ENCODE assay signal across 11 cellular contexts in the genomic region with DNA sequence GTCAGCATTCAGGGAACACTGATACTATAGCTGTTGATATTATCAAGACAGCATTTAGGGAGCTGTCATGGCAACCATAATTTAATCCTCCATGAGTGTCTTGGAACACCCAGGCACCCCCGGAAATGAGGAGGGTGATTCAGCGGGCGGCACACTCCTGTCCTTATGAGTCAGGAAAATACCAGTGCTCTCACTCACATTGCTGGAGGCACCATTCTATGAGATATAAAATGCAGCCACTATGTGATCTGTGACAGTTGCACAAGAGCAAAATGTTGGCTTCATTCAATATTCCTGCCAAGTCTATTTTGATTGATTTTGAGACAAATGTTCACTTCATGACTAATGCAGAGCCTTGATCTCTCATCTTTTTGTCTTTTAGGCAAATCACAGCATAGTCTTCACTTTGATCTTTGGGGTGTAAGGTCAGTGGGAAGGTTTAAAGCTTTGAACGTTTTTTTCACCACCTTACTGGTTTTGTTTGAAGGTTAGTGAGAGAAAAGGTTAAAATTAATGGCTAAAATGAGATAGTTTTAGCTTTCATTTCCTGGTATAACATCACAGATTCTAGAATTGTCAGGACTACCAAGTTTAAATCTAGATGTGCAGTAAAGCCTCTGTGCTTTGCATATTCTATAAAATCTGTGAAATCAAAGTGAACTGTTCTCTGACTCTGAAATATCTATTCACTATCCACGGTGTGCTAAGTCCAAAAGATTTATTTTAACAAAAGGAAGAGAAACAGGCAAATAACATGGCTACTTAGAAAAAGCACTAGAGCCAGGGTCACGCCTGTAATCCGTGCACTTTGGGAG. TPM values are rescaled to one million over a fixed set of nuclear protein-coding genes. Genes with fewer than 3 reads are reported as not detected.
DNase-seq lines count a peak whose midpoint lies in the region; ATAC-seq and TF ChIP-seq lines count a peak whose summit lies in the region.
"Had no signal": no experiment of that assay in that cellular context is flagged by ENCODE, and none has a peak within 500 bp of the region (broad histone marks: within the 10 kb centered on the region; RNA-seq: fewer than 3 reads in every experiment).

No MANE protein-coding gene starts in this region.

- no peaks in the 10 kb centered on the region for H3K36me3 Mint-ChIP-seq in activated naive CD4-positive, alpha-beta T cell treated with anti-CD3 and anti-CD28 coated beads, Interleukin-2, amount 50 U/mL, for 72 hours
- no peaks in the 10 kb centered on the region for H3K36me3 Mint-ChIP-seq in activated naive CD4-positive, alpha-beta T cell treated with anti-CD3 and anti-CD28 coated beads, Interleukin-2, amount 10 ng/mL, durations not matched to agents 7 days and 5 days
- H3K36me3 Mint-ChIP-seq: brain, neural progenitor cell had no signal

- no peaks in the 10 kb centered on the region for H3K27me3 ChIP-seq in upper lobe of right lung
- H3K27me3 ChIP-seq: neural progenitor cell, upper lobe of left lung had no signal

- no peak for TF ChIP-seq CTCF in upper lobe of right lung (IDR thresholded peaks at IDR 0.05)

- no peak for DNase-seq in activated naive CD4-positive, alpha-beta T cell treated with anti-CD3 and anti-CD28 coated beads, Interleukin-2, amount 50 U/mL, for 72 hours (ENCODE audit: low spot score in 2 of 2)
- DNase-seq in activated naive CD4-positive, alpha-beta T cell treated with anti-CD3 and anti-CD28 coated beads, Interleukin-2, amount 10 ng/mL, durations not matched to agents 7 days and 5 days = no peak
- DNase-seq in hepatic stellate cell (ENCODE audit: low spot score) (peak; percentile 67), upper lobe of right lung (no peak), activated gamma-delta T cell treated with Interleukin-2 at 50 U/mL for 16 hours (no peak)
- DNase-seq in NK-92 treated with Interleukin-12 subunit alpha and Interleukin-12 subunit beta, amount 100 ng/mL, for 24 hours (lab: John Stamatoyannopoulos, UW) = no peak
- DNase-seq: upper lobe of left lung had no signal

- H3K9me3 Mint-ChIP-seq in activated naive CD4-positive, alpha-beta T cell treated with anti-CD3 and anti-CD28 coated beads, Interleukin-2, amount 50 U/mL, for 72 hours = no peaks in the 10 kb centered on the region
- H3K9me3 Mint-ChIP-seq in activated naive CD4-positive, alpha-beta T cell treated with anti-CD3 and anti-CD28 coated beads, Interleukin-2, amount 10 ng/mL, durations not matched to agents 7 days and 5 days = no peaks in the 10 kb centered on the region
- H3K9me3 Mint-ChIP-seq: brain, neural progenitor cell had no signal

- no peak overlapping the region for H3K27ac ChIP-seq in upper lobe of right lung
- H3K27ac ChIP-seq: neural progenitor cell had no signal

- H3K4me1 ChIP-seq in upper lobe of right lung = no peaks in the 10 kb centered on the region

- no peak overlapping the region for H3K4me3 ChIP-seq in upper lobe of right lung
- H3K4me3 ChIP-seq: neural progenitor cell, upper lobe of left lung had no signal

- CTCF ChIA-PET in activated naive CD4-positive, alpha-beta T cell treated with anti-CD3 and anti-CD28 coated beads, Interleukin-2, amount 10 ng/mL, durations not matched to agents 7 days and 5 days (lab: Charles Lee) = interaction anchor here (1.5 kb wide), 1 partner anchor 249 kb away, joined by 4 read pairs; no protein-coding TSS in a partner anchor

- peaks cover 6% of the 10 kb centered on the region for H3K27me3 Mint-ChIP-seq in activated naive CD4-positive, alpha-beta T cell treated with anti-CD3 and anti-CD28 coated beads, Interleukin-2, amount 10 ng/mL, durations not matched to agents 7 days and 5 days
- H3K27me3 Mint-ChIP-seq: brain had no signal

- intact Hi-C loops in upper lobe of right lung (cut with DNase I) = no loop called here

- H3K4me3 Mint-ChIP-seq in activated naive CD4-positive, alpha-beta T cell treated with anti-CD3 and anti-CD28 coated beads, Interleukin-2, amount 10 ng/mL, durations not matched to agents 7 days and 5 days = no peak overlapping the region
- H3K4me3 Mint-ChIP-seq: neural progenitor cell had no signal

- peaks cover 7% of the 10 kb centered on the region for H3K4me1 Mint-ChIP-seq in activated naive CD4-positive, alpha-beta T cell treated with anti-CD3 and anti-CD28 coated beads, Interleukin-2, amount 10 ng/mL, durations not matched to agents 7 days and 5 days

- H3K36me3 ChIP-seq in upper lobe of right lung = no peaks in the 10 kb centered on the region
- H3K36me3 ChIP-seq: neural progenitor cell, upper lobe of left lung had no signal

- no peaks in the 10 kb centered on the region for H3K9me3 ChIP-seq in upper lobe of right lung
- H3K9me3 ChIP-seq: upper lobe of left lung had no signal

- ATAC-seq in activated naive CD4-positive, alpha-beta T cell treated with anti-CD3 and anti-CD28 coated beads, Interleukin-2, amount 50 U/mL, for 72 hours = peak; percentile 53 to 81
- ATAC-seq in SK-N-SH treated with all-trans-retinoic acid at 6 μM for 48 hours (peak; percentile 89), upper lobe of right lung (peak; percentile 55), HG03175 (IDR thresholded peaks at IDR 0.05; ENCODE audit: unreplicated experiment) (no peak)

- peak overlapping the region in 1 of 2 donors; percentile 57 for H3K27ac Mint-ChIP-seq in activated naive CD4-positive, alpha-beta T cell treated with anti-CD3 and anti-CD28 coated beads, Interleukin-2, amount 50 U/mL, for 72 hours
- H3K27ac Mint-ChIP-seq in activated naive CD4-positive, alpha-beta T cell treated with anti-CD3 and anti-CD28 coated beads, Interleukin-2, amount 10 ng/mL, durations not matched to agents 7 days and 5 days = no peak overlapping the region
- H3K27ac Mint-ChIP-seq: neural progenitor cell had no signal

TF ChIP-seq in SK-N-SH treated with all-trans-retinoic acid at 6 μM for 48 hours, 23 proteins besides CTCF, POLR2A, EP300 and RAD21:
- TF ChIP-seq ISL1 (CRISPR knock-in tag; IDR thresholded peaks at IDR 0.05) (peak; percentile 86), ZFP30 (CRISPR knock-in tag; IDR thresholded peaks at IDR 0.05) (no peak), POU6F1 (CRISPR knock-in tag; IDR thresholded peaks at IDR 0.05; ENCODE audit: borderline replicate concordance, low read depth) (peak; percentile 50; the same call in 1 of the 2 replicates), ESRRG (CRISPR knock-in tag; IDR thresholded peaks at IDR 0.05) (no peak), ZNF70 (CRISPR knock-in tag; IDR thresholded peaks at IDR 0.05) (peak; percentile 76), CREB5 (CRISPR knock-in tag; IDR thresholded peaks at IDR 0.05; ENCODE audit: low read depth) (peak; percentile 56; the same call in 1 of the 2 replicates)
- TF ChIP-seq, protein P1, sequence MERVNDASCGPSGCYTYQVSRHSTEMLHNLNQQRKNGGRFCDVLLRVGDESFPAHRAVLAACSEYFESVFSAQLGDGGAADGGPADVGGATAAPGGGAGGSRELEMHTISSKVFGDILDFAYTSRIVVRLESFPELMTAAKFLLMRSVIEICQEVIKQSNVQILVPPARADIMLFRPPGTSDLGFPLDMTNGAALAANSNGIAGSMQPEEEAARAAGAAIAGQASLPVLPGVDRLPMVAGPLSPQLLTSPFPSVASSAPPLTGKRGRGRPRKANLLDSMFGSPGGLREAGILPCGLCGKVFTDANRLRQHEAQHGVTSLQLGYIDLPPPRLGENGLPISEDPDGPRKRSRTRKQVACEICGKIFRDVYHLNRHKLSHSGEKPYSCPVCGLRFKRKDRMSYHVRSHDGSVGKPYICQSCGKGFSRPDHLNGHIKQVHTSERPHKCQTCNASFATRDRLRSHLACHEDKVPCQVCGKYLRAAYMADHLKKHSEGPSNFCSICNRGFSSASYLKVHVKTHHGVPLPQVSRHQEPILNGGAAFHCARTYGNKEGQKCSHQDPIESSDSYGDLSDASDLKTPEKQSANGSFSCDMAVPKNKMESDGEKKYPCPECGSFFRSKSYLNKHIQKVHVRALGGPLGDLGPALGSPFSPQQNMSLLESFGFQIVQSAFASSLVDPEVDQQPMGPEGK (CRISPR knock-in tag; IDR thresholded peaks at IDR 0.05; ENCODE audit: borderline replicate concordance) = peak; percentile 72
TF ChIP-seq in SK-N-SH treated with all-trans-retinoic acid at 6 μM for 48 hours: peak in this region for 5.

RNA-seq across cellular contexts. Expression of gene ARHGAP12, which starts 12.4 kb away (rescaled TPM):
- total RNA-seq in activated naive CD4-positive, alpha-beta T cell treated with anti-CD3 and anti-CD28 coated beads, Interleukin-2, amount 50 U/mL, for 72 hours = 1 to 10 TPM; 4.8 to 6.4 TPM
- total RNA-seq in upper lobe of right lung = 27.2 TPM
